In genomic region chr10:113557389-113558321, GRCh38 we compare ENCODE assay signal across 1 cellular context.
TF ChIP-seq lines count a peak whose summit lies in the region.

No MANE protein-coding gene starts in this region.

TF ChIP-seq in SK-N-SH, 30 proteins besides CTCF, POLR2A, EP300 and RAD21 (continued from another document):
- TF ChIP-seq REST (IDR thresholded peaks at IDR 0.05; ENCODE audit: low read depth, low read length) (no peak), RFX5 (IDR thresholded peaks at IDR 0.05; ENCODE audit: low read length) (no peak)
TF ChIP-seq in SK-N-SH: peak in this region for 5.
